Comparison of ENCODE assay signal across 9 cellular contexts in the genomic region with DNA sequence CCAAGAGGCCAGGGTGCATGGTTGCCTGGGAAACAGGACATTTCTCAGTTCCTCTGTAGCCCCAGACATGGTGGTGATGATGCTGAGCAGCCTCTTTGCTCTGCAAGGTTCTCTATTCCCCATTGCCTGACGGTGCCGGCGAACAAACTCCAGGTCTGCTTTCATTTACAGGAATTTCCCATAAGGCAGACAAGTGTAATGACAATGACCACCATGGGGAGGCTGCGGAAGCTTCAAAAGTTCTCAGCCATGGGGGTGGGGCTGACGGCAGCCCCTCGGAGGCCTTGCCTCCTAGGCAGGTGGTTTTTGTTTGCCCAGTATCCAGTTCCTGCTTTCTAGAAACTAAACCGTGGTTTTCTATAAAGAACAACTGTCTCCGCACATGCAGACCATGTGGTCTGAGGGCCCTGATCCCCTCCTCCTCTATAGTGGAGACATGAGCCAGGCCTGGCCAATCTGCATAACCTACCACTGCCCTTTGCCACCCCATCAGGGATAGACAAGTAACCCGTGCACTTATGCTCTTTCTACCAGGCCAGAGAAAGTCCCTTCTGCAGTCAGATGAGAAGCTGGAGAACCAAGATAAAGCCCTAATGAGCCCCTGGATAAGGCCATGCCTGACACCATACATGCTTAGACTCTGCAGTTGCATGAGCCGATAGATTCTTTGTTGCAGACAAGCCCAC. TPM values are rescaled to one million over a fixed set of nuclear protein-coding genes. Genes with fewer than 3 reads are reported as not detected.
A peak's percentile ranks its signal among the peaks of the same experiment; 100 is the strongest.
DNase-seq lines count a peak whose midpoint lies in the region; ATAC-seq and TF ChIP-seq lines count a peak whose summit lies in the region.
"Had no signal": no experiment of that assay in that cellular context is flagged by ENCODE, and none has a peak within 500 bp of the region (broad histone marks: within the 10 kb centered on the region; RNA-seq: fewer than 3 reads in every experiment).

No MANE protein-coding gene starts in this region.

- POLR2A ChIA-PET in PC-3 (lab: Charles Lee; ENCODE audit: unreplicated experiment) = no interaction called here

- intact Hi-C loops in PC-3 (cut with micrococcal nuclease) = loop anchor here (5.0 kb wide), 1 partner anchor 96 kb away; no protein-coding TSS in a partner anchor
- intact Hi-C loops in Right ventricle myocardium superior (cut with DNase I) = no loop called here

- H3F3A ChIP-seq in PC-3 (ENCODE audit: low read length, unreplicated experiment) = no peaks in the 10 kb centered on the region

- no peak overlapping the region for H3K4me3 ChIP-seq in PC-3 (ENCODE audit: low read length)

- no peaks in the 10 kb centered on the region for H3K36me3 Mint-ChIP-seq in stimulated activated effector memory CD8-positive, alpha-beta T cell treated with anti-CD3 and anti-CD28 coated beads, Interleukin-12 subunit alpha, Interleukin-12 subunit beta, amount 100 ng/mL, for 72 hours

- H3K79me2 ChIP-seq in PC-3 (ENCODE audit: low read length) = no peaks in the 10 kb centered on the region

- no peaks in the 10 kb centered on the region for H3K9me3 ChIP-seq in PC-3 (ENCODE audit: low read length)

- H4K20me1 ChIP-seq in PC-3 (ENCODE audit: low read length) = peaks cover 3% of the 10 kb centered on the region; the same call in 1 of the 2 replicates

- H3K4me2 ChIP-seq in PC-3 (ENCODE audit: low read length) = no peak overlapping the region

- peaks cover 30% of the 10 kb centered on the region for H3K4me1 ChIP-seq in PC-3 (ENCODE audit: insufficient read depth, low read length)

- H3K27me3 ChIP-seq in PC-3 (ENCODE audit: low read length) = no peaks in the 10 kb centered on the region

- 0 out of 2 replicates have a peak, but pooled peaks have one; percentile 16 for TF ChIP-seq CTCF in PC-3 (conservative IDR thresholded peaks at IDR 0.05; ENCODE audit: low read depth, low read length)

- CTCF ChIA-PET in PC-3 (lab: Charles Lee) = no interaction called here

- DNase-seq in SIG-M5 treated with dmso at 0.1 percent for 504 hours (lab: John Stamatoyannopoulos, UW; ENCODE audit: unreplicated experiment) (peak; percentile 32), SIG-M5 (lab: John Stamatoyannopoulos, UW) (no peak), PC-3 (no peak), retina (peak; percentile 26), Right ventricle myocardium superior (no peak), H4 (ENCODE audit: low spot score) (no peak)
- DNase-seq in stimulated activated effector memory CD8-positive, alpha-beta T cell treated with anti-CD3 and anti-CD28 coated beads, Interleukin-12 subunit alpha, Interleukin-12 subunit beta, amount 100 ng/mL, for 72 hours (ENCODE audit: low spot score in 2 of 2) = no peak

- peak; percentile 55 for ATAC-seq in HG03097 (IDR thresholded peaks at IDR 0.05; ENCODE audit: low FRiP score, unreplicated experiment)
- no peak for ATAC-seq in PC-3
- ATAC-seq in Right ventricle myocardium superior (ENCODE audit: poor library complexity) = no peak
- ATAC-seq in stimulated activated effector memory CD8-positive, alpha-beta T cell treated with anti-CD3 and anti-CD28 coated beads, Interleukin-12 subunit alpha, Interleukin-12 subunit beta, amount 100 ng/mL, for 72 hours = no peak

- H2AFZ ChIP-seq in PC-3 (ENCODE audit: low read length) = no peak overlapping the region

- no peak overlapping the region for H3K9ac ChIP-seq in PC-3 (ENCODE audit: low read length)

- H3K36me3 ChIP-seq in PC-3 (ENCODE audit: low read depth, low read length) = peaks cover 9% of the 10 kb centered on the region

- no TSS peak for BruUV-seq in PC-3 (replicated peaks; lab: Mats Ljungman, UMichigan)

- H3K9me2 ChIP-seq in PC-3 (replicated peaks; ENCODE audit: low read length) = no peaks in the 10 kb centered on the region

- no peak overlapping the region for H3K4me3 Mint-ChIP-seq in stimulated activated effector memory CD8-positive, alpha-beta T cell treated with anti-CD3 and anti-CD28 coated beads, Interleukin-12 subunit alpha, Interleukin-12 subunit beta, amount 100 ng/mL, for 72 hours

- H3K9me3 Mint-ChIP-seq in stimulated activated effector memory CD8-positive, alpha-beta T cell treated with anti-CD3 and anti-CD28 coated beads, Interleukin-12 subunit alpha, Interleukin-12 subunit beta, amount 100 ng/mL, for 72 hours = no peaks in the 10 kb centered on the region

- H3K27ac ChIP-seq in PC-3 (ENCODE audit: low read length) = no peak overlapping the region

- no peaks in the 10 kb centered on the region for H3K4me1 Mint-ChIP-seq in stimulated activated effector memory CD8-positive, alpha-beta T cell treated with anti-CD3 and anti-CD28 coated beads, Interleukin-12 subunit alpha, Interleukin-12 subunit beta, amount 100 ng/mL, for 72 hours

- no peak overlapping the region for H3K27ac Mint-ChIP-seq in stimulated activated effector memory CD8-positive, alpha-beta T cell treated with anti-CD3 and anti-CD28 coated beads, Interleukin-12 subunit alpha, Interleukin-12 subunit beta, amount 100 ng/mL, for 72 hours

RNA-seq across cellular contexts. Expression of a gene that starts 54.0 kb away (rescaled TPM):
- total RNA-seq in PC-3 (2014; rRNA removed) = not detected in 2 replicates
- total RNA-seq in Right ventricle myocardium superior = not detected
- total RNA-seq in H4 (2014; rRNA removed; shearing (Covaris generic)) = not detected in 2 replicates
- total RNA-seq: T-helper 1 cell treated with Interleukin-12 subunit alpha and Interleukin-12 subunit beta and Interleukin-4 antibody, amounts not matched to agents 30 ng/mL and 1 ng/mL, for 36 hours had no signal

Comparison
In these comparisons a context has a peak if more than half of its experiments do, and no peak if none do; other contexts are left out.
1. DNase-seq: peak in SIG-M5 treated with dmso at 0.1 percent for 504 hours (single experiment) and retina (single experiment); none in SIG-M5 (single experiment), PC-3 (single experiment), Right ventricle myocardium superior (single experiment), H4 (single experiment) and stimulated activated effector memory CD8-positive, alpha-beta T cell treated with anti-CD3 and anti-CD28 coated beads, Interleukin-12 subunit alpha, Interleukin-12 subunit beta, amount 100 ng/mL, for 72 hours (0 of 2).